In the genomic region with DNA sequence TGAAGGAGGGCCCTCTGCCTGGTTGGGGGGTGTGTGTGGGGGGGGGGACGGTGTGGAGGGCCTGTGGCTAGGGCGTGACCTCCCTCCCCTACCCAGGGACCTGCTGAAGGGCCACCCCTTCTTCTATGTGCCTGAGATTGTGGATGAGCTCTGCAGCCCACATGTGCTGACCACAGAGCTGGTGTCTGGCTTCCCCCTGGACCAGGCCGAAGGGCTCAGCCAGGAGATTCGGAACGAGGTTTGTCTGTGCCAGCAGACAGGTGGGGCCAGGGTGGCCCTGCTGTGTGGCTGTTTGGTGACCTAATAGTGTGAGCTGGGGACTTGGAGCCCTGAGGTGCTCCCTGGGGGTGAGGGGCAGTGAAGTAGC, we compare ENCODE assay signal across 23 cellular contexts. TPM values are rescaled to one million over a fixed set of nuclear protein-coding genes. Genes with fewer than 3 reads are reported as not detected.
DNase-seq lines count a peak whose midpoint lies in the region; ATAC-seq and TF ChIP-seq lines count a peak whose summit lies in the region.
"Had no signal": no experiment of that assay in that cellular context is flagged by ENCODE, and none has a peak within 500 bp of the region (broad histone marks: within the 10 kb centered on the region; RNA-seq: fewer than 3 reads in every experiment).

No MANE protein-coding gene starts in this region.

- H3K4me1 ChIP-seq in right atrium auricular region (peaks cover 0 to 87% of the 10 kb centered on the region in 2 donors), skeletal muscle tissue (ENCODE audit: control insufficient read depth in 3 of 3, insufficient read depth in 3 of 3, low read length in 3 of 3) (peaks cover 85 to 100% (median 98%) of the 10 kb centered on the region in 3 donors)
- H3K4me1 ChIP-seq: SJSA1 had no signal

- intact Hi-C loops in activated CD4-positive, alpha-beta T cell treated with anti-CD3 and anti-CD28 coated beads, Interleukin-2, amount 10 ng/mL, durations not matched to agents 24 days and 14 days (cut with micrococcal nuclease), result no loop called here

- no peak overlapping the region for H3K27ac Mint-ChIP-seq in activated CD4-positive, alpha-beta T cell treated with anti-CD3 and anti-CD28 coated beads, Interleukin-2, amount 10 ng/mL, durations not matched to agents 24 days and 14 days
- H3K27ac Mint-ChIP-seq: activated B cell treated with CpG ODN at 0.5 μM for 24 hours; activated CD8-positive, alpha-beta T cell treated with anti-CD3 and anti-CD28 coated beads, Interleukin-2, amount 10 ng/mL, durations not matched to agents 7 days and 5 days; activated naive CD8-positive, alpha-beta T cell treated with anti-CD3 and anti-CD28 coated beads, Interleukin-2, amount 50 U/mL, for 24 hours; activated T-helper 1 cell treated with anti-CD3 and anti-CD28 coated beads, Interleukin-12 subunit alpha, Interleukin-12 subunit beta, Interleukin-2, Interleukin-4 antibody, amounts not matched to agents 30 ng/mL and 10 ng/mL and 1 ng/mL, durations not matched to agents 14 hours and 24 hours and 36 hours; B cell had no signal

- peaks cover 7% of the 10 kb centered on the region for H3K36me3 Mint-ChIP-seq in activated CD4-positive, alpha-beta T cell treated with anti-CD3 and anti-CD28 coated beads, Interleukin-2, amount 10 ng/mL, durations not matched to agents 24 days and 14 days (ENCODE audit: low read depth)
- peaks cover 20% of the 10 kb centered on the region for H3K36me3 Mint-ChIP-seq in activated T-cell treated with anti-CD3 and anti-CD28 coated beads, Interleukin-2, amount 50 U/mL, for 4 hours (ENCODE audit: insufficient read depth)

- DNase-seq in activated CD4-positive, alpha-beta T cell treated with anti-CD3 and anti-CD28 coated beads, Interleukin-2, amount 10 ng/mL, durations not matched to agents 24 days and 14 days, result peak; percentile 50
- DNase-seq in activated CD4-positive, alpha-beta T cell treated with anti-CD3 and anti-CD28 coated beads, Interleukin-2, amount 50 U/mL, for 4 hours, result no peak
- DNase-seq in RWPE1 (ENCODE audit: low spot score) (no peak), right atrium auricular region (ENCODE audit: low spot score) (no peak), HPDE6-E6E7 (ENCODE audit: extremely low spot score) (no peak)
- no peak for DNase-seq in activated T-cell treated with anti-CD3 and anti-CD28 coated beads, Interleukin-2, amount 50 U/mL, for 4 hours
- DNase-seq: 8988T; activated B cell treated with CpG ODN at 0.5 μM for 24 hours; activated CD8-positive, alpha-beta T cell treated with anti-CD3 and anti-CD28 coated beads, Interleukin-2, amount 10 ng/mL, durations not matched to agents 7 days and 5 days; activated naive CD8-positive, alpha-beta T cell treated with anti-CD3 and anti-CD28 coated beads, Interleukin-2, amount 50 U/mL, for 24 hours; erythroblast; MM.1S; NCI-H82; PC-3; stimulated activated naive CD4-positive, alpha-beta T cell treated with Interleukin-2 at 50 U/mL for 16 hours; T-helper 2 cell; trophoblast cell had no signal

- no peak for ATAC-seq in HG03342 (IDR thresholded peaks at IDR 0.05; ENCODE audit: unreplicated experiment)
- ATAC-seq in activated T-cell treated with anti-CD3 and anti-CD28 coated beads, Interleukin-2, amount 50 U/mL, for 4 hours, result no peak
- ATAC-seq: activated CD8-positive, alpha-beta T cell treated with anti-CD3 and anti-CD28 coated beads, Interleukin-2, amount 10 ng/mL, durations not matched to agents 7 days and 5 days; activated naive CD8-positive, alpha-beta T cell treated with anti-CD3 and anti-CD28 coated beads, Interleukin-2, amount 50 U/mL, for 24 hours; PC-3 had no signal

- H3K9me3 ChIP-seq in right atrium auricular region, result no peaks in the 10 kb centered on the region
- no peaks in the 10 kb centered on the region for H3K9me3 ChIP-seq in skeletal muscle tissue (ENCODE audit: control insufficient read depth in 3 of 3, low read length in 3 of 3)
- H3K9me3 ChIP-seq: neutrophil, SJSA1 had no signal

- POLR2A ChIA-PET in RWPE1 (lab: Yijun Ruan, JAX; ENCODE audit: low non-redundant PET), result no interaction called here

- peak overlapping the region; percentile 1; the same call in 1 of the 2 replicates for H3K27ac ChIP-seq in RWPE1
- H3K27ac ChIP-seq in right atrium auricular region, result peak overlapping the region; percentile 86 to 91
- peak overlapping the region; percentile 64 for H3K27ac ChIP-seq in skeletal muscle tissue (ENCODE audit: low read depth, low read length)
- H3K27ac ChIP-seq: neutrophil, SJSA1 had no signal

- CTCF ChIA-PET in RWPE1 (lab: Yijun Ruan, JAX), result interaction anchor here (0.6 to 1.4 kb wide), 2 partner anchors 9 to 434 kb away, joined by 3 to 4 read pairs; no protein-coding TSS in a partner anchor

- no peaks in the 10 kb centered on the region for H3K4me1 Mint-ChIP-seq in activated CD4-positive, alpha-beta T cell treated with anti-CD3 and anti-CD28 coated beads, Interleukin-2, amount 10 ng/mL, durations not matched to agents 24 days and 14 days
- peaks cover 2% of the 10 kb centered on the region for H3K4me1 Mint-ChIP-seq in activated T-cell treated with anti-CD3 and anti-CD28 coated beads, Interleukin-2, amount 50 U/mL, for 4 hours (ENCODE audit: low read depth)

- no peaks in the 10 kb centered on the region for H3K27me3 Mint-ChIP-seq in activated CD4-positive, alpha-beta T cell treated with anti-CD3 and anti-CD28 coated beads, Interleukin-2, amount 10 ng/mL, durations not matched to agents 24 days and 14 days
- H3K27me3 Mint-ChIP-seq in activated T-cell treated with anti-CD3 and anti-CD28 coated beads, Interleukin-2, amount 50 U/mL, for 4 hours (ENCODE audit: low read depth), result no peaks in the 10 kb centered on the region
- H3K27me3 Mint-ChIP-seq: activated B cell treated with CpG ODN at 0.5 μM for 24 hours; activated naive CD8-positive, alpha-beta T cell treated with anti-CD3 and anti-CD28 coated beads, Interleukin-2, amount 50 U/mL, for 24 hours; B cell had no signal

- H3K36me3 ChIP-seq in right atrium auricular region (peaks cover 53% of the 10 kb centered on the region), skeletal muscle tissue (ENCODE audit: control insufficient read depth in 3 of 3, insufficient read depth in 3 of 3, low read length in 3 of 3) (peaks cover 57 to 66% (median 57%) of the 10 kb centered on the region in 3 donors)

- no peak overlapping the region for H3K4me3 Mint-ChIP-seq in activated CD4-positive, alpha-beta T cell treated with anti-CD3 and anti-CD28 coated beads, Interleukin-2, amount 10 ng/mL, durations not matched to agents 24 days and 14 days
- no peak overlapping the region for H3K4me3 Mint-ChIP-seq in activated T-cell treated with anti-CD3 and anti-CD28 coated beads, Interleukin-2, amount 50 U/mL, for 4 hours
- H3K4me3 Mint-ChIP-seq: activated B cell treated with CpG ODN at 0.5 μM for 24 hours; activated CD8-positive, alpha-beta T cell treated with anti-CD3 and anti-CD28 coated beads, Interleukin-2, amount 10 ng/mL, durations not matched to agents 7 days and 5 days; activated naive CD8-positive, alpha-beta T cell treated with anti-CD3 and anti-CD28 coated beads, Interleukin-2, amount 50 U/mL, for 24 hours; activated T-helper 1 cell treated with anti-CD3 and anti-CD28 coated beads, Interleukin-12 subunit alpha, Interleukin-12 subunit beta, Interleukin-2, Interleukin-4 antibody, amounts not matched to agents 30 ng/mL and 10 ng/mL and 1 ng/mL, durations not matched to agents 14 hours and 24 hours and 36 hours; B cell had no signal

- H3K4me3 ChIP-seq in right atrium auricular region (no peak overlapping the region), skeletal muscle tissue (ENCODE audit: low read length in 3 of 3) (no peak overlapping the region)
- H3K4me3 ChIP-seq: SJSA1 had no signal

- no peak for TF ChIP-seq CTCF in RWPE1 (conservative IDR thresholded peaks at IDR 0.05; ENCODE audit: low read depth)
- TF ChIP-seq CTCF in right atrium auricular region (IDR thresholded peaks at IDR 0.05), result no peak

- no peaks in the 10 kb centered on the region for H3K27me3 ChIP-seq in right atrium auricular region
- no peaks in the 10 kb centered on the region for H3K27me3 ChIP-seq in skeletal muscle tissue (ENCODE audit: control insufficient read depth in 3 of 3, insufficient read depth in 3 of 3, low read length in 3 of 3)
- H3K27me3 ChIP-seq: neutrophil, SJSA1 had no signal

- no peaks in the 10 kb centered on the region for H3K9me3 Mint-ChIP-seq in activated CD4-positive, alpha-beta T cell treated with anti-CD3 and anti-CD28 coated beads, Interleukin-2, amount 10 ng/mL, durations not matched to agents 24 days and 14 days
- H3K9me3 Mint-ChIP-seq in activated T-cell treated with anti-CD3 and anti-CD28 coated beads, Interleukin-2, amount 50 U/mL, for 4 hours, result no peaks in the 10 kb centered on the region
- H3K9me3 Mint-ChIP-seq: activated B cell treated with CpG ODN at 0.5 μM for 24 hours; activated naive CD8-positive, alpha-beta T cell treated with anti-CD3 and anti-CD28 coated beads, Interleukin-2, amount 50 U/mL, for 24 hours; activated T-helper 1 cell treated with anti-CD3 and anti-CD28 coated beads, Interleukin-12 subunit alpha, Interleukin-12 subunit beta, Interleukin-2, Interleukin-4 antibody, amounts not matched to agents 30 ng/mL and 10 ng/mL and 1 ng/mL, durations not matched to agents 14 hours and 24 hours and 36 hours had no signal

- H3K9ac ChIP-seq in skeletal muscle tissue (ENCODE audit: low read depth in 1 of 3, low read length in 3 of 3), result peak overlapping the region; percentile 14 to 68 (median 33)

RNA-seq across cellular contexts. Expression of a gene that starts 43.9 kb away (rescaled TPM):
- total RNA-seq in activated CD4-positive, alpha-beta T cell treated with anti-CD3 and anti-CD28 coated beads, Interleukin-2, amount 10 ng/mL, durations not matched to agents 24 days and 14 days, result 27.0 and 35.3 TPM in 2 replicates
- total RNA-seq in right atrium auricular region (100 to 1,000 TPM; 158 to 253 TPM), skeletal muscle tissue (64.7 TPM)
- total RNA-seq in activated T-cell treated with anti-CD3 and anti-CD28 coated beads, Interleukin-2, amount 50 U/mL, for 4 hours, result 10 to 100 TPM; 25.4 to 31.3 (median 31.0) TPM

Comparison
In these comparisons a context has a peak if more than half of its experiments do, and no peak if none do; other contexts are left out.
1. H3K27ac ChIP-seq: peak in every context shown above with its lines; median percentile 88 in right atrium auricular region; 64 in skeletal muscle tissue; 1 in RWPE1.